9 cellular contexts compared by ENCODE assay signal in genomic region chr2:64595397-64596160, GRCh38. TPM values are rescaled to one million over a fixed set of nuclear protein-coding genes. Genes with fewer than 3 reads are reported as not detected.
DNase-seq lines count a peak whose midpoint lies in the region; ATAC-seq and TF ChIP-seq lines count a peak whose summit lies in the region.
"Had no signal": no experiment of that assay in that cellular context is flagged by ENCODE, and none has a peak within 500 bp of the region (broad histone marks: within the 10 kb centered on the region; RNA-seq: fewer than 3 reads in every experiment).

No MANE protein-coding gene starts in this region.

- H3F3A ChIP-seq in SK-N-SH (replicated peaks; ENCODE audit: insufficient read depth): peaks cover 32% of the 10 kb centered on the region

- no peak for TF ChIP-seq EP300 in SK-N-SH (IDR thresholded peaks at IDR 0.05; ENCODE audit: borderline replicate concordance in 1 of 2, low read depth in 1 of 2, low read length in 1 of 2)

- no peak overlapping the region for H3K9ac ChIP-seq in SK-N-SH
- H3K9ac ChIP-seq in subcutaneous abdominal adipose tissue (ENCODE audit: low read length in 5 of 5): no peak overlapping the region

- H3K9me2 ChIP-seq in SK-N-SH: no peaks in the 10 kb centered on the region

- POLR2A ChIA-PET in SK-N-SH (lab: Yijun Ruan, JAX): no interaction called here

- H3K36me3 ChIP-seq in SK-N-SH (replicated peaks in 1 of 2; ENCODE audit: control insufficient read depth in 1 of 2, insufficient read depth in 2 of 2, low read length in 1 of 2) (peaks cover 18 to 22% of the 10 kb centered on the region in 2 experiments), subcutaneous abdominal adipose tissue (ENCODE audit: control insufficient read depth in 5 of 5, insufficient read depth in 5 of 5, low read length in 5 of 5) (peaks cover 6 to 16% (median 14%) of the 10 kb centered on the region in 5 donors)

- no peaks in the 10 kb centered on the region for H4K20me1 ChIP-seq in SK-N-SH (ENCODE audit: insufficient read depth)

- H3K27me3 ChIP-seq in SK-N-SH (ENCODE audit: insufficient read depth): no peaks in the 10 kb centered on the region
- no peaks in the 10 kb centered on the region for H3K27me3 ChIP-seq in foreskin keratinocyte
- H3K27me3 ChIP-seq in subcutaneous abdominal adipose tissue (ENCODE audit: control insufficient read depth in 5 of 5, insufficient read depth in 4 of 5, low read length in 5 of 5): no peaks in the 10 kb centered on the region

- no peaks in the 10 kb centered on the region for H3K79me2 ChIP-seq in SK-N-SH (ENCODE audit: insufficient read depth)

- no peaks in the 10 kb centered on the region for H3K9me3 ChIP-seq in SK-N-SH
- H3K9me3 ChIP-seq in subcutaneous abdominal adipose tissue (ENCODE audit: control insufficient read depth in 5 of 5, low read length in 5 of 5): no peaks in the 10 kb centered on the region

- no peak overlapping the region for H2AFZ ChIP-seq in SK-N-SH (ENCODE audit: low read depth)

- H3K27ac ChIP-seq in SK-N-SH (ENCODE audit: low read depth in 2 of 2, low read length in 1 of 2) (0 out of 4 replicates have a peak overlapping the region, but pooled peaks of 1 of the 2 experiments have one; percentile 74), foreskin keratinocyte (no peak overlapping the region), subcutaneous abdominal adipose tissue (ENCODE audit: low read depth, low read length) (peak overlapping the region; percentile 2)

- TF ChIP-seq RAD21 in SK-N-SH (IDR thresholded peaks at IDR 0.05; ENCODE audit: low read length): peak; percentile 60

- no peak overlapping the region for H3K4me3 ChIP-seq in SK-N-SH (ENCODE audit: low read depth in 2 of 2, low read length in 1 of 2)
- no peak overlapping the region for H3K4me3 ChIP-seq in subcutaneous abdominal adipose tissue (ENCODE audit: low read depth in 1 of 5, low read length in 5 of 5)

- TF ChIP-seq CTCF in SK-N-SH (IDR thresholded peaks at IDR 0.05) (peak; percentile 27), foreskin keratinocyte (conservative IDR thresholded peaks at IDR 0.05) (peak; percentile 55)

- H3K4me1 ChIP-seq in SK-N-SH (ENCODE audit: control insufficient read depth in 1 of 2, insufficient read depth in 2 of 2, low read depth in 1 of 2, low read length in 1 of 2) (peaks cover 10 to 20% of the 10 kb centered on the region in 2 experiments; a peak in 1 of 4 replicates), foreskin keratinocyte (peaks cover 43% of the 10 kb centered on the region), subcutaneous abdominal adipose tissue (ENCODE audit: control insufficient read depth in 5 of 5, insufficient read depth in 5 of 5, low read length in 5 of 5) (peaks cover 6 to 18% (median 13%) of the 10 kb centered on the region in 5 donors)

- 72% methylated on average over 4 of the region's 4 CpGs for WGBS in SK-N-SH (ENCODE audit: low lambda C conversion rate)

- CTCF ChIA-PET in SK-N-SH (lab: Yijun Ruan, JAX): interaction anchor here (0.5 to 3.2 kb wide), 7 partner anchors 8 to 278 kb away, joined by 3 to 15 read pairs (median 3); no protein-coding TSS in a partner anchor

- no peak for ATAC-seq in foreskin keratinocyte
- ATAC-seq in HG03521 (IDR thresholded peaks at IDR 0.05; ENCODE audit: unreplicated experiment): no peak

- DNase-seq in NCI-H510A treated with DMSO at 0.1 percent for 48 hours (lab: John Stamatoyannopoulos, UW) (peak; percentile 16), NCI-H510A (lab: John Stamatoyannopoulos, UW) (no peak), SK-N-SH (no peak), foreskin keratinocyte (no peak), activated T-cell treated with anti-CD3 and anti-CD28 coated beads for 4 hours (no peak)
- no peak for DNase-seq in activated effector memory CD4-positive, alpha-beta T cell treated with anti-CD3 and anti-CD28 coated beads, Interleukin-2, amount 50 U/mL, for 16 hours
- DNase-seq: CD4-positive, alpha-beta T cell had no signal

- no peak overlapping the region for H3K4me2 ChIP-seq in SK-N-SH

TF ChIP-seq in SK-N-SH, 30 proteins besides CTCF, POLR2A, EP300 and RAD21:
- TF ChIP-seq FOSL2 (IDR thresholded peaks at IDR 0.05; ENCODE audit: borderline replicate concordance, low read depth) (no peak), SMC3 (IDR thresholded peaks at IDR 0.05; ENCODE audit: low read depth, low read length) (peak; percentile 30)

RNA-seq across cellular contexts. Expression of gene SERTAD2, which starts 58.1 kb away (rescaled TPM):
- polyA plus RNA-seq in SK-N-SH (2012; rRNA removed): 8.8 and 9.1 TPM in 2 replicates
- polyA plus RNA-seq in SK-N-SH (2012; cell fraction: cytosol; rRNA removed): 11.3 and 12.6 TPM in 2 replicates
- polyA plus RNA-seq in SK-N-SH (2012; cell fraction: nucleus; rRNA removed): 5.9 and 7.3 TPM in 2 replicates
- total RNA-seq in foreskin keratinocyte: 17.1 and 18.4 TPM in 2 replicates
- 5.7 and 7.1 TPM in 2 replicates for polyA plus RNA-seq in foreskin keratinocyte
